ENCODE assay signal across 12 cellular contexts in the genomic region with DNA sequence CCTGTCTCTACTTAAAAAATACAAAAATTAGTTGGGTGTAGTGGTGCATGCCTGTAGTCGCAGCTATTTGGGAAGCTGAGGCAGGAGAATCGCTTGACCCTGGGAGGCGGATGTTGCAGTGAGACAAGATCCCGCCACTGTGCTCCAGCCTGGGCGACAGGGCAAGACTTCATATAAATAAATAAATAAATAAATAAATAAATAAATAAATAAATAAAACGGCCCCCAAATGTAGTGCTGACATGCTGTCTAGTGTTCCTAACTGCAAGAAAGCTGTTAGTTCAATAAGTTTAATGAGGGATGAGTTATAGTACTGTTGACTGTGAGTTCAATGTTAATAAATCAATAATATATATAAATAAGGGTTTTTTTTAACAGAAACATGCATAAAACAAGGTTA. TPM values are rescaled to one million over a fixed set of nuclear protein-coding genes. Genes with fewer than 3 reads are reported as not detected.
DNase-seq lines count a peak whose midpoint lies in the region; ATAC-seq and TF ChIP-seq lines count a peak whose summit lies in the region.
"Had no signal": no experiment of that assay in that cellular context is flagged by ENCODE, and none has a peak within 500 bp of the region (broad histone marks: within the 10 kb centered on the region; RNA-seq: fewer than 3 reads in every experiment).

No MANE protein-coding gene starts in this region.

- CTCF ChIA-PET in CD4-positive, alpha-beta T cell (lab: Charles Lee) = interaction anchor here (0.5 to 1.2 kb wide), 2 partner anchors 14 to 25 kb away, joined by 3 read pairs; no protein-coding TSS in a partner anchor

- peaks cover 83% of the 10 kb centered on the region for H3K4me1 Mint-ChIP-seq in activated naive CD4-positive, alpha-beta T cell treated with anti-CD3 and anti-CD28 coated beads, Interleukin-2, amount 50 U/mL, for 24 hours
- H3K4me1 Mint-ChIP-seq in CD4-positive, alpha-beta T cell (ENCODE audit: low read depth) = peaks cover 84% of the 10 kb centered on the region
- H3K4me1 Mint-ChIP-seq in T-helper 17 cell = peaks cover 58% of the 10 kb centered on the region
- peaks cover 51 to 86% (median 80%) of the 10 kb centered on the region in 4 donors for H3K4me1 Mint-ChIP-seq in naive thymus-derived CD8-positive, alpha-beta T cell

- H3K4me1 ChIP-seq in upper lobe of left lung = peaks cover 0 to 4% (median 2%) of the 10 kb centered on the region in 4 donors

- DNase-seq in activated naive CD4-positive, alpha-beta T cell (lab: John Stamatoyannopoulos, UW) = no peak
- no peak for DNase-seq in CD4-positive, alpha-beta T cell
- DNase-seq in T-helper 17 cell (no peak), upper lobe of left lung (no peak), iPS-NIHi11 (ENCODE audit: low spot score) (no peak)
- no peak for DNase-seq in naive thymus-derived CD8-positive, alpha-beta T cell
- DNase-seq: C1 segment of cervical spinal cord, DMS53, GF-D8, HCEC 1CT had no signal

- H3K9me3 ChIP-seq in CD4-positive, alpha-beta T cell (ENCODE audit: control insufficient read depth, low read length) = no peaks in the 10 kb centered on the region
- H3K9me3 ChIP-seq in T-helper 17 cell (ENCODE audit: control insufficient read depth, low read length, poor library complexity, severe bottlenecking) = no peaks in the 10 kb centered on the region
- H3K9me3 ChIP-seq in upper lobe of left lung = no peaks in the 10 kb centered on the region

- peaks cover 26% of the 10 kb centered on the region for H3K36me3 Mint-ChIP-seq in activated naive CD4-positive, alpha-beta T cell treated with anti-CD3 and anti-CD28 coated beads, Interleukin-2, amount 50 U/mL, for 24 hours
- H3K36me3 Mint-ChIP-seq in CD4-positive, alpha-beta T cell (ENCODE audit: low read depth) = peaks cover 39% of the 10 kb centered on the region
- peaks cover 5% of the 10 kb centered on the region for H3K36me3 Mint-ChIP-seq in T-helper 17 cell (ENCODE audit: low read depth)
- H3K36me3 Mint-ChIP-seq in naive thymus-derived CD8-positive, alpha-beta T cell = peaks cover 15 to 34% (median 24%) of the 10 kb centered on the region in 3 donors

- intact Hi-C loops in CD4-positive, alpha-beta T cell (cut with DNase I, micrococcal nuclease) = no loop called here

- ATAC-seq in CD4-positive, alpha-beta T cell (ENCODE audit: poor library complexity) = no peak
- ATAC-seq in T-helper 17 cell = no peak
- no peak for ATAC-seq in naive thymus-derived CD8-positive, alpha-beta T cell
- ATAC-seq in upper lobe of left lung (ENCODE audit: low FRiP score in 2 of 2) = no peak

- H3K27ac ChIP-seq in CD4-positive, alpha-beta T cell (ENCODE audit: low read depth, low read length) = no peak overlapping the region
- no peak overlapping the region for H3K27ac ChIP-seq in upper lobe of left lung

- no peaks in the 10 kb centered on the region for H3K36me3 ChIP-seq in upper lobe of left lung

- H3K27me3 ChIP-seq in CD4-positive, alpha-beta T cell (ENCODE audit: control insufficient read depth, insufficient read depth, low read length) = no peaks in the 10 kb centered on the region
- no peaks in the 10 kb centered on the region for H3K27me3 ChIP-seq in upper lobe of left lung

- no peak overlapping the region for H3K4me3 ChIP-seq in upper lobe of left lung

- peak overlapping the region; percentile 46 for H3K27ac Mint-ChIP-seq in activated naive CD4-positive, alpha-beta T cell treated with anti-CD3 and anti-CD28 coated beads, Interleukin-2, amount 50 U/mL, for 24 hours
- peak overlapping the region; percentile 91 for H3K27ac Mint-ChIP-seq in CD4-positive, alpha-beta T cell
- H3K27ac Mint-ChIP-seq in T-helper 17 cell = peak overlapping the region; percentile 96
- peak overlapping the region in 7 of 10 donors; percentile 44 to 96 (median 91) for H3K27ac Mint-ChIP-seq in naive thymus-derived CD8-positive, alpha-beta T cell
- H3K27ac Mint-ChIP-seq: B cell had no signal

- TF ChIP-seq CTCF in CD4-positive, alpha-beta T cell (IDR thresholded peaks at IDR 0.05) = no peak
- TF ChIP-seq CTCF in upper lobe of left lung (IDR thresholded peaks at IDR 0.05) = no peak

- H3K9me3 Mint-ChIP-seq in activated naive CD4-positive, alpha-beta T cell treated with anti-CD3 and anti-CD28 coated beads, Interleukin-2, amount 50 U/mL, for 24 hours = peaks cover 7% of the 10 kb centered on the region
- no peaks in the 10 kb centered on the region for H3K9me3 Mint-ChIP-seq in CD4-positive, alpha-beta T cell
- peaks cover 0 to 5% (median 0%) of the 10 kb centered on the region in 9 donors for H3K9me3 Mint-ChIP-seq in naive thymus-derived CD8-positive, alpha-beta T cell

- no peaks in the 10 kb centered on the region for H3K27me3 Mint-ChIP-seq in activated naive CD4-positive, alpha-beta T cell treated with anti-CD3 and anti-CD28 coated beads, Interleukin-2, amount 50 U/mL, for 24 hours
- no peaks in the 10 kb centered on the region for H3K27me3 Mint-ChIP-seq in CD4-positive, alpha-beta T cell
- H3K27me3 Mint-ChIP-seq in T-helper 17 cell = no peaks in the 10 kb centered on the region
- no peaks in the 10 kb centered on the region for H3K27me3 Mint-ChIP-seq in naive thymus-derived CD8-positive, alpha-beta T cell
- H3K27me3 Mint-ChIP-seq: B cell had no signal

- POLR2A ChIA-PET in CD4-positive, alpha-beta T cell (lab: Charles Lee) = interaction anchor here (1.4 to 6.8 kb wide), 6 partner anchors 10 to 115 kb away, joined by 3 to 93 read pairs (median 5); a partner anchor contains a TSS
- POLR2A ChIA-PET in naive thymus-derived CD8-positive, alpha-beta T cell (lab: Charles Lee) = interaction anchor here (1.1 to 5.3 kb wide), 6 partner anchors 9 to 78 kb away, joined by 3 to 46 read pairs (median 4); a partner anchor contains a TSS

- TF ChIP-seq POLR2A in upper lobe of left lung (IDR thresholded peaks at IDR 0.05) = no peak

- WGBS in upper lobe of left lung, 2 donors = 92 to 98% methylated on average over 6 of the region's 6 CpGs

- TF ChIP-seq EP300 in upper lobe of left lung (IDR thresholded peaks at IDR 0.05) = no peak

- no peak overlapping the region for H3K4me3 Mint-ChIP-seq in activated naive CD4-positive, alpha-beta T cell treated with anti-CD3 and anti-CD28 coated beads, Interleukin-2, amount 50 U/mL, for 24 hours
- H3K4me3 Mint-ChIP-seq in CD4-positive, alpha-beta T cell = no peak overlapping the region
- no peak overlapping the region for H3K4me3 Mint-ChIP-seq in T-helper 17 cell
- peak overlapping the region in 2 of 10 donors; percentile 18 to 51 for H3K4me3 Mint-ChIP-seq in naive thymus-derived CD8-positive, alpha-beta T cell
- H3K4me3 Mint-ChIP-seq: B cell had no signal

RNA-seq across cellular contexts. Expression of a gene that starts 7.5 kb away (rescaled TPM):
- total RNA-seq in CD4-positive, alpha-beta T cell = 100 to 1,000 TPM; 271 to 287 TPM
- 100 to 1,000 TPM; 363 to 389 TPM for total RNA-seq in T-helper 17 cell
- total RNA-seq in naive thymus-derived CD8-positive, alpha-beta T cell = 100 to 1,000 TPM; 395 to 412 TPM
- 100 to 1,000 TPM; 417 to 668 (median 506) TPM for polyA plus RNA-seq in naive thymus-derived CD8-positive, alpha-beta T cell
- total RNA-seq in upper lobe of left lung = 10 to 100 TPM; 39.6 to 71.8 (median 47.7) TPM

Comparison
In these comparisons a context has a peak if more than half of its experiments do, and no peak if none do; other contexts are left out.
1. H3K27ac Mint-ChIP-seq: peak in every context shown above with its lines; median percentile 96 in T-helper 17 cell; 91 in CD4-positive, alpha-beta T cell; 91 in naive thymus-derived CD8-positive, alpha-beta T cell; 46 in activated naive CD4-positive, alpha-beta T cell treated with anti-CD3 and anti-CD28 coated beads, Interleukin-2, amount 50 U/mL, for 24 hours.